ENCODE assay signal across 1 cellular context in genomic region chr17:2789700-2790099, GRCh38.
TF ChIP-seq lines count a peak whose summit lies in the region.

No MANE protein-coding gene starts in this region.

TF ChIP-seq in K562, 482 proteins besides CTCF, POLR2A, EP300 and RAD21 (continued from another document):
- TF ChIP-seq, protein P1, sequence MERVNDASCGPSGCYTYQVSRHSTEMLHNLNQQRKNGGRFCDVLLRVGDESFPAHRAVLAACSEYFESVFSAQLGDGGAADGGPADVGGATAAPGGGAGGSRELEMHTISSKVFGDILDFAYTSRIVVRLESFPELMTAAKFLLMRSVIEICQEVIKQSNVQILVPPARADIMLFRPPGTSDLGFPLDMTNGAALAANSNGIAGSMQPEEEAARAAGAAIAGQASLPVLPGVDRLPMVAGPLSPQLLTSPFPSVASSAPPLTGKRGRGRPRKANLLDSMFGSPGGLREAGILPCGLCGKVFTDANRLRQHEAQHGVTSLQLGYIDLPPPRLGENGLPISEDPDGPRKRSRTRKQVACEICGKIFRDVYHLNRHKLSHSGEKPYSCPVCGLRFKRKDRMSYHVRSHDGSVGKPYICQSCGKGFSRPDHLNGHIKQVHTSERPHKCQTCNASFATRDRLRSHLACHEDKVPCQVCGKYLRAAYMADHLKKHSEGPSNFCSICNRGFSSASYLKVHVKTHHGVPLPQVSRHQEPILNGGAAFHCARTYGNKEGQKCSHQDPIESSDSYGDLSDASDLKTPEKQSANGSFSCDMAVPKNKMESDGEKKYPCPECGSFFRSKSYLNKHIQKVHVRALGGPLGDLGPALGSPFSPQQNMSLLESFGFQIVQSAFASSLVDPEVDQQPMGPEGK (CRISPR knock-in tag; IDR thresholded peaks at IDR 0.05; ENCODE audit: borderline replicate concordance): no peak
- no peak for TF ChIP-seq CREM (IDR thresholded peaks at IDR 0.05; ENCODE audit: low read depth)
